Comparison of ENCODE assay signal across 1 cellular context in genomic region chr9:136899196-136899595, GRCh38.
TF ChIP-seq lines count a peak whose summit lies in the region.

No MANE protein-coding gene starts in this region.

TF ChIP-seq in GM12878, 131 proteins besides CTCF, POLR2A, EP300 and RAD21 (continued from another document):
- TF ChIP-seq CUX1 (IDR thresholded peaks at IDR 0.05; ENCODE audit: insufficient replicate concordance, low read depth, low read length) = no peak
- no peak for TF ChIP-seq E2F4 (IDR thresholded peaks at IDR 0.05; ENCODE audit: low read depth, low read length)
- TF ChIP-seq ATF7 (IDR thresholded peaks at IDR 0.05; ENCODE audit: low read depth) = no peak
TF ChIP-seq in GM12878: peak in this region for 13.
